Comparison of ENCODE assay signal across 15 cellular contexts in the genomic region with DNA sequence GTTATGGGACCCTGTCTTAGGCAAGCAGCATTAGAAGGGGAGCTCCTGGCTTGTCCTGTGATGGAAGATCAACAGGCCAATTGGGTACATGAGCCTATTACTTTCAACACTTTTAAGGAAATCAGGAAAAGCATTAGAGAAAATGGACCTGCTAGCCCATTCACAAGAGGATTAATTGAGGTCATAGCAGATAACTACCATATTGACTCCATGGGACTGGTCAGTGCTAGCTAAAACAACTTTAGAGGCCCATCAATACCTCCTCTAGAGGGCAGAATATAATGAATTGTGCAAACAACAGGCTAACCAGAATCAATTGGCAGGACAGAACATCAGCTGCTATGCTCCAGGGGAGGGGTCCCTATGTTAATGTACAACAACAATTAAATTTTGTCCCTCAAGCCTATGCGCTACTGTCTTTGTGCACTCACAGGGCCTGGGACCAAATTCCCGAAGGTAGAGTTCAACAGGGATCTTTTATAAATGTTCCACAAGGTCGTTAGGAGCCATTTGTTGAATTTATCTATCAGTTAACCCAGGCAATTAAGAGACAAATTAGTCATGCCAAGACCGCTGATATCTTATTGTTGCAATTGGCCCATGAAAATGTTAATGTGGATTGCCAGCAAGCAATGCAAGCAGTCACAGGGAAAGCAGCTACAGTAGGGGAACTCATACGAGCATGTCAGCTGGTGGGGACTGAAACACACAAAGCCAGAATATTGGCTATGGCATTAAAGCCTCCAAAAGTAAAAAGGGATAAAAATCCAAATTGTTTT.
DNase-seq lines count a peak whose midpoint lies in the region; TF ChIP-seq lines count a peak whose summit lies in the region.
"Had no signal": no experiment of that assay in that cellular context is flagged by ENCODE, and none has a peak within 500 bp of the region (broad histone marks: within the 10 kb centered on the region; RNA-seq: fewer than 3 reads in every experiment).

No MANE protein-coding gene starts in this region.

- H3K9ac ChIP-seq in endodermal cell (ENCODE audit: extremely low read depth, low read length, poor library complexity, severe bottlenecking), result no peak overlapping the region
- H3K9ac ChIP-seq: BLaER1 treated with 17β-estradiol and CSF1 and Interleukin-3, amounts not matched to agents 10 nM and 100 nM had no signal

- H3K4me3 ChIP-seq in endodermal cell (ENCODE audit: low read length), result no peak overlapping the region
- H3K4me3 ChIP-seq in spleen, result no peak overlapping the region
- no peak overlapping the region for H3K4me3 ChIP-seq in coronary artery
- H3K4me3 ChIP-seq: BLaER1 treated with 17β-estradiol and CSF1 and Interleukin-3, amounts not matched to agents 10 nM and 100 nM had no signal

- no peaks in the 10 kb centered on the region for H3K27me3 Mint-ChIP-seq in endodermal cell (ENCODE audit: insufficient read depth)
- H3K27me3 Mint-ChIP-seq: activated CD4-positive, alpha-beta memory T cell treated with anti-CD3 and anti-CD28 coated beads for 36 hours had no signal

- H3K4me3 Mint-ChIP-seq in endodermal cell, result no peak overlapping the region
- H3K4me3 Mint-ChIP-seq: activated CD4-positive, alpha-beta memory T cell treated with anti-CD3 and anti-CD28 coated beads for 36 hours; activated naive CD4-positive, alpha-beta T cell treated with anti-CD3 and anti-CD28 coated beads for 36 hours had no signal

- H3K4me1 Mint-ChIP-seq in endodermal cell, result peaks cover 26% of the 10 kb centered on the region

- H3K27me3 ChIP-seq in endodermal cell (ENCODE audit: control insufficient read depth, insufficient read depth, low read length, poor library complexity, severe bottlenecking) (no peaks in the 10 kb centered on the region), spleen (replicated peaks in 1 of 7) (peaks cover 0 to 3% (median 0%) of the 10 kb centered on the region in 7 donors)

- H3K27ac Mint-ChIP-seq in endodermal cell, result no peak overlapping the region
- H3K27ac Mint-ChIP-seq: activated CD4-positive, alpha-beta memory T cell treated with anti-CD3 and anti-CD28 coated beads for 36 hours; activated naive CD4-positive, alpha-beta T cell treated with anti-CD3 and anti-CD28 coated beads for 36 hours had no signal

- DNase-seq in OCI-M1 (lab: John Stamatoyannopoulos, UW) (peak; percentile 61), endodermal cell (no peak), spleen (no peak), coronary artery (ENCODE audit: low spot score) (no peak), GF-D8 (lab: John Stamatoyannopoulos, UW) (no peak), medulla oblongata (ENCODE audit: extremely low spot score) (no peak)
- DNase-seq: activated CD4-positive, alpha-beta memory T cell treated with anti-CD3 and anti-CD28 coated beads for 36 hours; activated naive CD4-positive, alpha-beta T cell treated with anti-CD3 and anti-CD28 coated beads for 36 hours; head of caudate nucleus; mesenchymal stem cell; NCI-H524; T-helper 1 cell had no signal

- TF ChIP-seq POLR2A in spleen (IDR thresholded peaks at IDR 0.05), result no peak

- H3K9me3 Mint-ChIP-seq in endodermal cell, result no peaks in the 10 kb centered on the region
- H3K9me3 Mint-ChIP-seq: activated CD4-positive, alpha-beta memory T cell treated with anti-CD3 and anti-CD28 coated beads for 36 hours; activated naive CD4-positive, alpha-beta T cell treated with anti-CD3 and anti-CD28 coated beads for 36 hours had no signal

- TF ChIP-seq CTCF in 22Rv1 (IDR thresholded peaks at IDR 0.05) (peak; percentile 35; the same call in 1 of the 2 replicates), GM12872 (IDR thresholded peaks at IDR 0.05; ENCODE audit: insufficient read depth, low read depth, low read length) (peak; percentile 46; the same call in 1 of the 3 replicates), endodermal cell (conservative IDR thresholded peaks at IDR 0.05) (peak; percentile 56), spleen (IDR thresholded peaks at IDR 0.05 in 8 of 11, conservative IDR thresholded peaks at IDR 0.05 in 3 of 11) (peak in 1 of 11 experiments; percentile 11), coronary artery (IDR thresholded peaks at IDR 0.05) (no peak)

- H3K9me3 ChIP-seq in endodermal cell (ENCODE audit: control insufficient read depth, low read length), result no peaks in the 10 kb centered on the region
- H3K9me3 ChIP-seq in spleen, result no peaks in the 10 kb centered on the region

- WGBS in endodermal cell (ENCODE audit: insufficient coverage in 1 of 2, insufficient read length in 1 of 2), 2 experiments, result 89 to 98% methylated on average over 5 of the region's 5 CpGs
- 88 to 95% (median 93%) methylated on average over 5 of the region's 5 CpGs for WGBS in spleen, 5 donors

- H3K36me3 ChIP-seq in endodermal cell (ENCODE audit: control insufficient read depth, insufficient read depth, low read length) (no peaks in the 10 kb centered on the region), spleen (peaks cover 0 to 11% (median 0%) of the 10 kb centered on the region in 6 donors)

- intact Hi-C loops in spleen (cut with DNase I; ENCODE audit: low total_unique reads), result no loop called here

- no peaks in the 10 kb centered on the region for H3K36me3 Mint-ChIP-seq in endodermal cell (ENCODE audit: low read depth)
- H3K36me3 Mint-ChIP-seq: activated CD4-positive, alpha-beta memory T cell treated with anti-CD3 and anti-CD28 coated beads for 36 hours had no signal

- H3K27ac ChIP-seq in 22Rv1, result peak overlapping the region; percentile 85
- H3K27ac ChIP-seq in endodermal cell (ENCODE audit: low read depth, low read length), result no peak overlapping the region
- no peak overlapping the region for H3K27ac ChIP-seq in spleen
- no peak overlapping the region for H3K27ac ChIP-seq in coronary artery
- H3K27ac ChIP-seq: BLaER1 treated with 17β-estradiol and CSF1 and Interleukin-3, amounts not matched to agents 10 nM and 100 nM had no signal

- H3K4me1 ChIP-seq in endodermal cell (ENCODE audit: control insufficient read depth, insufficient read depth, low read length) (peaks cover 3% of the 10 kb centered on the region), spleen (peaks cover 0 to 17% (median 6%) of the 10 kb centered on the region in 6 donors)
